Comparison of ENCODE assay signal across 2 cellular contexts in the genomic region with DNA sequence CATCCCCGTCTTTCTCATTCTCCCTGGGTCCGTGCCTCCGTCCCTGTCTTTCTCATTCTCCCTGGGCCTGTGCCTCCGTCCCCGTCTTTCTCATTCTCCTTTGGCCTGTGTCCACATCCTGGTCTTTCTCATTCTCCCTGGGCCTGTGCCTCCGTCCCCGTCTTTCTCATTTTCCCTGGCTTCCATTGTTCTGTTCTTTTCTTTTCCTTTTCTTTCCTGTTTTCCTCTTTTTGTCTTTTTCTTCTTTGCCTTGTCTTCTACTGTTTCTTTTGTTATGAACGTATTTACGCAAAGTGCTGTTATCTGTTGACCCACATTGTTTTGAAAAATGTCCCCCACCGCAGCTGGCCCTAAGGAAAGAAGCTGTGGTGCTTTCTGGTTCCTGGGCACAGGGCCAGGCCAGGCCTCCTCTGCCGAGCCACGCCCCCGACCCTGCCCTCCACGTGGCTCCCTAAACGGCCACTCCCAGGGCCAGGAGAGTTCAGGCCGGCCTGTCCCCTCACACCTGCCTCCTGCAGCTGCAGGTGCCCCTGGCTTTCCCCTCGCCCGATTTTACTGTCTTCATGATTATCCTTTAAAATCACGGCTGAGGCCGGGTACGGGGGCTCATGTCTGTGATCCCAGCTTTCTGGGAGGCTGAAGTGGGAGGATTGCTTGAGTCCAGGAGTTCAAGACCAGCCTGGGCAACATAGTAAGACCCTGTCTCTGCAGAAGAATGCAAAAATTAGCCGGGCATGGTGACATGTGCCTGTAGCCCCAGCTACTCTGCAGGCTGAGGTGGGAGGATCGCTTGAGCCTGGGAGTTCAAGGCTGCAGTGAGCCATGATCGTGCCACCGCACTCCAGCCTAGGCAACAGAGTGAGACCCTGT.
A peak's percentile ranks its signal among the peaks of the same experiment; 100 is the strongest.
TF ChIP-seq lines count a peak whose summit lies in the region.

No MANE protein-coding gene starts in this region.

TF ChIP-seq in IMR-90, 13 proteins besides CTCF, POLR2A, EP300 and RAD21:
- TF ChIP-seq BHLHE40 (IDR thresholded peaks at IDR 0.05; ENCODE audit: low read depth, low read length) = no peak
- TF ChIP-seq, protein P1, sequence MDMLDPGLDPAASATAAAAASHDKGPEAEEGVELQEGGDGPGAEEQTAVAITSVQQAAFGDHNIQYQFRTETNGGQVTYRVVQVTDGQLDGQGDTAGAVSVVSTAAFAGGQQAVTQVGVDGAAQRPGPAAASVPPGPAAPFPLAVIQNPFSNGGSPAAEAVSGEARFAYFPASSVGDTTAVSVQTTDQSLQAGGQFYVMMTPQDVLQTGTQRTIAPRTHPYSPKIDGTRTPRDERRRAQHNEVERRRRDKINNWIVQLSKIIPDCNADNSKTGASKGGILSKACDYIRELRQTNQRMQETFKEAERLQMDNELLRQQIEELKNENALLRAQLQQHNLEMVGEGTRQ (IDR thresholded peaks at IDR 0.05; ENCODE audit: low read depth, low read length) = peak; percentile 25; the same call in 1 of the 2 replicates

TF ChIP-seq in K562, 482 proteins besides CTCF, POLR2A, EP300 and RAD21 (continues in another document):
- TF ChIP-seq ZNF232 (CRISPR knock-in tag; IDR thresholded peaks at IDR 0.05) (no peak), FOXA1 (IDR thresholded peaks at IDR 0.05; ENCODE audit: borderline replicate concordance) (no peak), CBFA2T3 (IDR thresholded peaks at IDR 0.05) (peak; percentile 91), ZNF239 (CRISPR knock-in tag; IDR thresholded peaks at IDR 0.05) (no peak), POLR2G (IDR thresholded peaks at IDR 0.05; ENCODE audit: low read depth, low read length) (no peak), TEAD1 (CRISPR knock-in tag; IDR thresholded peaks at IDR 0.05) (peak; percentile 78 to 97), CREBBP (IDR thresholded peaks at IDR 0.05; ENCODE audit: low read depth, low read length) (no peak), HDAC8 (tag; IDR thresholded peaks at IDR 0.05) (no peak), NELFE (IDR thresholded peaks at IDR 0.05; ENCODE audit: insufficient read depth, insufficient read length) (no peak), NFIX (CRISPR knock-in tag; IDR thresholded peaks at IDR 0.05; ENCODE audit: low read depth) (no peak), WHSC1 (IDR thresholded peaks at IDR 0.05; ENCODE audit: low read length) (no peak), GTF2A2 (tag; IDR thresholded peaks at IDR 0.05) (no peak), SRF (CRISPR knock-in tag; IDR thresholded peaks at IDR 0.05) (no peak), RHOXF2B (CRISPR knock-in tag; conservative IDR thresholded peaks at IDR 0.05) (no peak), THRAP3 (IDR thresholded peaks at IDR 0.05; ENCODE audit: borderline replicate concordance) (peak; percentile 48; the same call in 1 of the 2 replicates), ZNF197 (CRISPR knock-in tag; IDR thresholded peaks at IDR 0.05; ENCODE audit: low read depth) (no peak), BRD9 (IDR thresholded peaks at IDR 0.05; ENCODE audit: low read depth, partially characterized antibody) (peak; percentile 77), ZNF384 (IDR thresholded peaks at IDR 0.05; ENCODE audit: low read depth, low read length) (no peak), NR1H2 (CRISPR knock-in tag; IDR thresholded peaks at IDR 0.05) (no peak), ZNF668 (CRISPR knock-in tag; IDR thresholded peaks at IDR 0.05) (no peak), ZNF57 (CRISPR knock-in tag; IDR thresholded peaks at IDR 0.05) (no peak), TFE3 (CRISPR knock-in tag; IDR thresholded peaks at IDR 0.05) (no peak), ZNF224 (CRISPR knock-in tag; IDR thresholded peaks at IDR 0.05) (no peak), ZNF407 (IDR thresholded peaks at IDR 0.05; ENCODE audit: low read depth) (no peak), ZBTB49 (CRISPR knock-in tag; IDR thresholded peaks at IDR 0.05; ENCODE audit: borderline replicate concordance) (no peak), CEBPB (tag; IDR thresholded peaks at IDR 0.05) (no peak), ZNF146 (CRISPR knock-in tag; IDR thresholded peaks at IDR 0.05; ENCODE audit: unreplicated experiment) (no peak), ZNF75A (CRISPR knock-in tag; IDR thresholded peaks at IDR 0.05) (no peak), ZBED1 (IDR thresholded peaks at IDR 0.05) (no peak), ZNF76 (CRISPR knock-in tag; IDR thresholded peaks at IDR 0.05; ENCODE audit: borderline replicate concordance) (no peak)
- TF ChIP-seq, protein P2, sequence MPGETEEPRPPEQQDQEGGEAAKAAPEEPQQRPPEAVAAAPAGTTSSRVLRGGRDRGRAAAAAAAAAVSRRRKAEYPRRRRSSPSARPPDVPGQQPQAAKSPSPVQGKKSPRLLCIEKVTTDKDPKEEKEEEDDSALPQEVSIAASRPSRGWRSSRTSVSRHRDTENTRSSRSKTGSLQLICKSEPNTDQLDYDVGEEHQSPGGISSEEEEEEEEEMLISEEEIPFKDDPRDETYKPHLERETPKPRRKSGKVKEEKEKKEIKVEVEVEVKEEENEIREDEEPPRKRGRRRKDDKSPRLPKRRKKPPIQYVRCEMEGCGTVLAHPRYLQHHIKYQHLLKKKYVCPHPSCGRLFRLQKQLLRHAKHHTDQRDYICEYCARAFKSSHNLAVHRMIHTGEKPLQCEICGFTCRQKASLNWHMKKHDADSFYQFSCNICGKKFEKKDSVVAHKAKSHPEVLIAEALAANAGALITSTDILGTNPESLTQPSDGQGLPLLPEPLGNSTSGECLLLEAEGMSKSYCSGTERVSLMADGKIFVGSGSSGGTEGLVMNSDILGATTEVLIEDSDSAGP (CRISPR knock-in tag; IDR thresholded peaks at IDR 0.05) = no peak
- TF ChIP-seq, protein P3, sequence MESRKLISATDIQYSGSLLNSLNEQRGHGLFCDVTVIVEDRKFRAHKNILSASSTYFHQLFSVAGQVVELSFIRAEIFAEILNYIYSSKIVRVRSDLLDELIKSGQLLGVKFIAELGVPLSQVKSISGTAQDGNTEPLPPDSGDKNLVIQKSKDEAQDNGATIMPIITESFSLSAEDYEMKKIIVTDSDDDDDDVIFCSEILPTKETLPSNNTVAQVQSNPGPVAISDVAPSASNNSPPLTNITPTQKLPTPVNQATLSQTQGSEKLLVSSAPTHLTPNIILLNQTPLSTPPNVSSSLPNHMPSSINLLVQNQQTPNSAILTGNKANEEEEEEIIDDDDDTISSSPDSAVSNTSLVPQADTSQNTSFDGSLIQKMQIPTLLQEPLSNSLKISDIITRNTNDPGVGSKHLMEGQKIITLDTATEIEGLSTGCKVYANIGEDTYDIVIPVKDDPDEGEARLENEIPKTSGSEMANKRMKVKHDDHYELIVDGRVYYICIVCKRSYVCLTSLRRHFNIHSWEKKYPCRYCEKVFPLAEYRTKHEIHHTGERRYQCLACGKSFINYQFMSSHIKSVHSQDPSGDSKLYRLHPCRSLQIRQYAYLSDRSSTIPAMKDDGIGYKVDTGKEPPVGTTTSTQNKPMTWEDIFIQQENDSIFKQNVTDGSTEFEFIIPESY (CRISPR knock-in tag; IDR thresholded peaks at IDR 0.05) = peak; percentile 59; the same call in 1 of the 2 replicates
- TF ChIP-seq, protein P4, sequence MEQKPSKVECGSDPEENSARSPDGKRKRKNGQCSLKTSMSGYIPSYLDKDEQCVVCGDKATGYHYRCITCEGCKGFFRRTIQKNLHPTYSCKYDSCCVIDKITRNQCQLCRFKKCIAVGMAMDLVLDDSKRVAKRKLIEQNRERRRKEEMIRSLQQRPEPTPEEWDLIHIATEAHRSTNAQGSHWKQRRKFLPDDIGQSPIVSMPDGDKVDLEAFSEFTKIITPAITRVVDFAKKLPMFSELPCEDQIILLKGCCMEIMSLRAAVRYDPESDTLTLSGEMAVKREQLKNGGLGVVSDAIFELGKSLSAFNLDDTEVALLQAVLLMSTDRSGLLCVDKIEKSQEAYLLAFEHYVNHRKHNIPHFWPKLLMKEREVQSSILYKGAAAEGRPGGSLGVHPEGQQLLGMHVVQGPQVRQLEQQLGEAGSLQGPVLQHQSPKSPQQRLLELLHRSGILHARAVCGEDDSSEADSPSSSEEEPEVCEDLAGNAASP (IDR thresholded peaks at IDR 0.05) = no peak
